ENCODE assay signal across 8 cellular contexts in genomic region chrX:44876076-44876475, GRCh38. TPM values are rescaled to one million over a fixed set of nuclear protein-coding genes. Genes with fewer than 3 reads are reported as not detected.
DNase-seq lines count a peak whose midpoint lies in the region; ATAC-seq and TF ChIP-seq lines count a peak whose summit lies in the region.
"Had no signal": no experiment of that assay in that cellular context is flagged by ENCODE, and none has a peak within 500 bp of the region (broad histone marks: within the 10 kb centered on the region; RNA-seq: fewer than 3 reads in every experiment).

No MANE protein-coding gene starts in this region.

- DNase-seq in GM23338 (ENCODE audit: low spot score) (no peak), RPMI7951 (ENCODE audit: low read depth) (peak; percentile 20), esophagus muscularis mucosa (ENCODE audit: extremely low spot score) (no peak), retinal pigment epithelial cell (ENCODE audit: low read depth) (no peak), substantia nigra (lab: John Stamatoyannopoulos, UW) (no peak), ACHN (no peak)
- no peak for DNase-seq in activated CD4-positive, CD25-positive, alpha-beta regulatory T cell (lab: John Stamatoyannopoulos, UW)
- DNase-seq: NCI-H1092 treated with DMSO at 0.1 percent for 48 hours had no signal

- no peaks in the 10 kb centered on the region for H3K9me3 Mint-ChIP-seq in GM23338

- no peaks in the 10 kb centered on the region for H3K9me3 ChIP-seq in esophagus muscularis mucosa

- H3K79me2 ChIP-seq in GM23338 (replicated peaks; ENCODE audit: insufficient read depth) = peaks cover 84% of the 10 kb centered on the region

- in situ Hi-C loops in ACHN (cut with HindIII; ENCODE audit: low pct_ligation_motif_present, low pct_unique_long_range_greater_than_20kb, low sequenced_read_pairs) = no loop called here

- peak overlapping the region; percentile 96 for H3K4me2 ChIP-seq in GM23338

- H3K36me3 Mint-ChIP-seq in GM23338 (ENCODE audit: low read depth) = peaks cover 8% of the 10 kb centered on the region; the same call in 1 of the 3 replicates

- TF ChIP-seq POLR2A in esophagus muscularis mucosa (IDR thresholded peaks at IDR 0.05; ENCODE audit: low read depth) = no peak

- ATAC-seq in GM23338 = no peak

- H3K27me3 ChIP-seq in GM23338 (ENCODE audit: insufficient read depth) (no peaks in the 10 kb centered on the region), esophagus muscularis mucosa (no peaks in the 10 kb centered on the region)

- peaks cover 9% of the 10 kb centered on the region; the same call in 1 of the 2 replicates for H3K4me1 ChIP-seq in GM23338 (ENCODE audit: insufficient read depth)
- peaks cover 28 to 62% (median 38%) of the 10 kb centered on the region in 4 donors for H3K4me1 ChIP-seq in esophagus muscularis mucosa

- peaks cover 6% of the 10 kb centered on the region; the same call in 1 of the 2 replicates for H4K20me1 ChIP-seq in GM23338 (replicated peaks; ENCODE audit: insufficient read depth)

- H3K27me3 Mint-ChIP-seq in GM23338 (ENCODE audit: insufficient read depth, low read depth, poor library complexity) = peaks cover 1% of the 10 kb centered on the region

- H3F3A ChIP-seq in GM23338 (replicated peaks; ENCODE audit: low read depth) = no peaks in the 10 kb centered on the region

- peak overlapping the region; percentile 50; the same call in 2 of the 3 replicates for H3K4me3 Mint-ChIP-seq in GM23338

- no peak overlapping the region for H2AFZ ChIP-seq in GM23338

- intact Hi-C loops in esophagus muscularis mucosa (cut with DNase I) = loop anchor here (10.0 kb wide), 2 partner anchors 331 to 629 kb away; partner anchors contain the start of gene FUNDC1

- peak overlapping the region; percentile 83 for H3K4me3 ChIP-seq in GM23338
- peak overlapping the region; percentile 33 to 98 (median 84) for H3K4me3 ChIP-seq in esophagus muscularis mucosa
- peak overlapping the region; percentile 92 for H3K4me3 ChIP-seq in retinal pigment epithelial cell (ENCODE audit: low read length)

- 25% methylated on average over 4 of the region's 4 CpGs for WGBS in esophagus muscularis mucosa

- TF ChIP-seq CTCF in GM23338 (conservative IDR thresholded peaks at IDR 0.05; ENCODE audit: low read depth in 2 of 2) (no peak), esophagus muscularis mucosa (IDR thresholded peaks at IDR 0.05) (no peak), retinal pigment epithelial cell (conservative IDR thresholded peaks at IDR 0.05; ENCODE audit: low read depth, low read length) (no peak)

- no peak for TF ChIP-seq EP300 in esophagus muscularis mucosa (IDR thresholded peaks at IDR 0.05)

- H3K27ac ChIP-seq in GM23338 (ENCODE audit: low read depth) = no peak overlapping the region
- peak overlapping the region in 1 of 4 donors; percentile 100 for H3K27ac ChIP-seq in esophagus muscularis mucosa (replicated peaks in 1 of 4)
- H3K27ac ChIP-seq in substantia nigra (ENCODE audit: low read depth, low read length, poor library complexity, severe bottlenecking) = no peak overlapping the region

- H3K4me1 Mint-ChIP-seq in GM23338 = peaks cover 9% of the 10 kb centered on the region; the same call in 2 of the 3 replicates

- no peaks in the 10 kb centered on the region for H3K36me3 ChIP-seq in GM23338 (ENCODE audit: insufficient read depth)
- no peaks in the 10 kb centered on the region for H3K36me3 ChIP-seq in esophagus muscularis mucosa

- H3K27ac Mint-ChIP-seq in GM23338 = no peak overlapping the region

- no peaks in the 10 kb centered on the region for H3K9me2 ChIP-seq in GM23338 (ENCODE audit: insufficient read depth)

TF ChIP-seq in GM23338, 12 proteins besides CTCF, POLR2A, EP300 and RAD21 (continues in another document):
- TF ChIP-seq ETS1 (IDR thresholded peaks at IDR 0.05) = no peak
- no peak for TF ChIP-seq STAT1 (IDR thresholded peaks at IDR 0.05; ENCODE audit: unreplicated experiment)
- no peak for TF ChIP-seq ZNF114 (CRISPR knock-in tag; IDR thresholded peaks at IDR 0.05)
- TF ChIP-seq ZNF331 (CRISPR knock-in tag; IDR thresholded peaks at IDR 0.05; ENCODE audit: low read depth) = no peak
- TF ChIP-seq JUNB (IDR thresholded peaks at IDR 0.05; ENCODE audit: unreplicated experiment) = no peak
- no peak for TF ChIP-seq POLR2AphosphoS5 (IDR thresholded peaks at IDR 0.05; ENCODE audit: low read depth)
- no peak for TF ChIP-seq CREB1 (CRISPR knock-in tag; IDR thresholded peaks at IDR 0.05; ENCODE audit: low read depth)
- TF ChIP-seq, protein P1, sequence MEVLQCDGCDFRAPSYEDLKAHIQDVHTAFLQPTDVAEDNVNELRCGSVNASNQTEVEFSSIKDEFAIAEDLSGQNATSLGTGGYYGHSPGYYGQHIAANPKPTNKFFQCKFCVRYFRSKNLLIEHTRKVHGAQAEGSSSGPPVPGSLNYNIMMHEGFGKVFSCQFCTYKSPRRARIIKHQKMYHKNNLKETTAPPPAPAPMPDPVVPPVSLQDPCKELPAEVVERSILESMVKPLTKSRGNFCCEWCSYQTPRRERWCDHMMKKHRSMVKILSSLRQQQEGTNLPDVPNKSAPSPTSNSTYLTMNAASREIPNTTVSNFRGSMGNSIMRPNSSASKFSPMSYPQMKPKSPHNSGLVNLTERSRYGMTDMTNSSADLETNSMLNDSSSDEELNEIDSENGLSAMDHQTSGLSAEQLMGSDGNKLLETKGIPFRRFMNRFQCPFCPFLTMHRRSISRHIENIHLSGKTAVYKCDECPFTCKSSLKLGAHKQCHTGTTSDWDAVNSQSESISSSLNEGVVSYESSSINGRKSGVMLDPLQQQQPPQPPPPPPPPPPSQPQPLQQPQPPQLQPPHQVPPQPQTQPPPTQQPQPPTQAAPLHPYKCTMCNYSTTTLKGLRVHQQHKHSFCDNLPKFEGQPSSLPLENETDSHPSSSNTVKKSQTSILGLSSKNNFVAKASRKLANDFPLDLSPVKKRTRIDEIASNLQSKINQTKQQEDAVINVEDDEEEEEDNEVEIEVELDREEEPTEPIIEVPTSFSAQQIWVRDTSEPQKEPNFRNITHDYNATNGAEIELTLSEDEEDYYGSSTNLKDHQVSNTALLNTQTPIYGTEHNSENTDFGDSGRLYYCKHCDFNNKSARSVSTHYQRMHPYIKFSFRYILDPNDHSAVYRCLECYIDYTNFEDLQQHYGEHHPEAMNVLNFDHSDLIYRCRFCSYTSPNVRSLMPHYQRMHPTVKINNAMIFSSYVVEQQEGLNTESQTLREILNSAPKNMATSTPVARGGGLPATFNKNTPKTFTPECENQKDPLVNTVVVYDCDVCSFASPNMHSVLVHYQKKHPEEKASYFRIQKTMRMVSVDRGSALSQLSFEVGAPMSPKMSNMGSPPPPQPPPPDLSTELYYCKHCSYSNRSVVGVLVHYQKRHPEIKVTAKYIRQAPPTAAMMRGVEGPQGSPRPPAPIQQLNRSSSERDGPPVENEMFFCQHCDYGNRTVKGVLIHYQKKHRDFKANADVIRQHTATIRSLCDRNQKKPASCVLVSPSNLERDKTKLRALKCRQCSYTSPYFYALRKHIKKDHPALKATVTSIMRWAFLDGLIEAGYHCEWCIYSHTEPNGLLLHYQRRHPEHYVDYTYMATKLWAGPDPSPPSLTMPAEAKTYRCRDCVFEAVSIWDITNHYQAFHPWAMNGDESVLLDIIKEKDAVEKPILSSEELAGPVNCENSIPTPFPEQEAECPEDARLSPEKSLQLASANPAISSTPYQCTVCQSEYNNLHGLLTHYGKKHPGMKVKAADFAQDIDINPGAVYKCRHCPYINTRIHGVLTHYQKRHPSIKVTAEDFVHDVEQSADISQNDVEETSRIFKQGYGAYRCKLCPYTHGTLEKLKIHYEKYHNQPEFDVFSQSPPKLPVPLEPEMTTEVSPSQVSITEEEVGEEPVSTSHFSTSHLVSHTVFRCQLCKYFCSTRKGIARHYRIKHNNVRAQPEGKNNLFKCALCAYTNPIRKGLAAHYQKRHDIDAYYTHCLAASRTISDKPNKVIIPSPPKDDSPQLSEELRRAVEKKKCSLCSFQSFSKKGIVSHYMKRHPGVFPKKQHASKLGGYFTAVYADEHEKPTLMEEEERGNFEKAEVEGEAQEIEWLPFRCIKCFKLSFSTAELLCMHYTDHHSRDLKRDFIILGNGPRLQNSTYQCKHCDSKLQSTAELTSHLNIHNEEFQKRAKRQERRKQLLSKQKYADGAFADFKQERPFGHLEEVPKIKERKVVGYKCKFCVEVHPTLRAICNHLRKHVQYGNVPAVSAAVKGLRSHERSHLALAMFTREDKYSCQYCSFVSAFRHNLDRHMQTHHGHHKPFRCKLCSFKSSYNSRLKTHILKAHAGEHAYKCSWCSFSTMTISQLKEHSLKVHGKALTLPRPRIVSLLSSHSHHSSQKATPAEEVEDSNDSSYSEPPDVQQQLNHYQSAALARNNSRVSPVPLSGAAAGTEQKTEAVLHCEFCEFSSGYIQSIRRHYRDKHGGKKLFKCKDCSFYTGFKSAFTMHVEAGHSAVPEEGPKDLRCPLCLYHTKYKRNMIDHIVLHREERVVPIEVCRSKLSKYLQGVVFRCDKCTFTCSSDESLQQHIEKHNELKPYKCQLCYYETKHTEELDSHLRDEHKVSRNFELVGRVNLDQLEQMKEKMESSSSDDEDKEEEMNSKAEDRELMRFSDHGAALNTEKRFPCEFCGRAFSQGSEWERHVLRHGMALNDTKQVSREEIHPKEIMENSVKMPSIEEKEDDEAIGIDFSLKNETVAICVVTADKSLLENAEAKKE (CRISPR knock-in tag; IDR thresholded peaks at IDR 0.05) = no peak

RNA-seq across cellular contexts. Expression of gene KDM6A, which starts 3.1 kb away (rescaled TPM):
- 91.6 and 102 TPM in 2 replicates for total RNA-seq in GM23338 (2014; rRNA removed; shearing (Covaris generic))
- 14.9 and 22.8 TPM in 2 replicates for polyA plus RNA-seq in GM23338 (2016; fragmentation: Nextera tagmentation; extraction: Ambion mirVana)
- total RNA-seq in RPMI7951 (2014; rRNA removed; shearing (Covaris generic)) = 17.7 and 22.0 TPM in 2 replicates
- 10 to 100 TPM; 14.4 to 24.1 (median 23.2) TPM for total RNA-seq in esophagus muscularis mucosa

RNA-seq across cellular contexts. Expression of gene DUSP21, which starts 32.3 kb away (rescaled TPM):
- not detected in 2 replicates for total RNA-seq in GM23338 (2014; rRNA removed; shearing (Covaris generic))
- not detected in 2 replicates for polyA plus RNA-seq in GM23338 (2016; fragmentation: Nextera tagmentation; extraction: Ambion mirVana)
- not detected in 2 replicates for total RNA-seq in RPMI7951 (2014; rRNA removed; shearing (Covaris generic))
- not detected for total RNA-seq in esophagus muscularis mucosa
